Comparison of ENCODE assay signal across 7 cellular contexts in the genomic region with DNA sequence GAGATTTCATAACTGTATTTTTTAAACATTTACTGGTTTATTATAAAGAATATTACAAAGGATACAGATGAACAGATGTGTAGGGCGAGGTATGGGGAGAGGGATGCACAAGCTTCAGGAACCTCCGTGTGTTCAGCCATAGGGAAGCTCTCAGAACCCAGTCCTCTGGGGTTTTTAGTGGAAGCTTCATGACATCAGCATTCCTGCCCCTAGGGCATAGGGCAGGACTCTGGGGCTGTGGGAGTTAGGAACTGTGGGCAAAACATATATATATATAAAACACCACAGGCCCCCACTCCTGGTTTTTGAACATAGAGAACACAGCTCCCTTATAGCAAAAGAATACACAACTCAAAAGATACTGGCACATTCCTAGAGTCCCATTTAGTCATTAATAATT. TPM values are rescaled to one million over a fixed set of nuclear protein-coding genes. Genes with fewer than 3 reads are reported as not detected.
"Had no signal": no experiment of that assay in that cellular context is flagged by ENCODE, and none has a peak within 500 bp of the region (broad histone marks: within the 10 kb centered on the region; RNA-seq: fewer than 3 reads in every experiment).

No MANE protein-coding gene starts in this region.

- H3K4me3 Mint-ChIP-seq: HFFc6 had no signal

- H3K9me3 Mint-ChIP-seq: HFFc6 had no signal

- H3K27ac Mint-ChIP-seq: HFFc6 had no signal

- ATAC-seq: HCT116 had no signal

- DNase-seq: GM23248, GOT3, H7, HFFc6, IMR-90, KG1 had no signal

RNA-seq across cellular contexts. Expression of a gene that starts 21.9 kb away (rescaled TPM):
- total RNA-seq: GM23248, HFFc6, IMR-90 had no signal
- polyA plus RNA-seq: GM23248, IMR-90 had no signal
